Comparison of ENCODE assay signal across 19 cellular contexts in the genomic region with DNA sequence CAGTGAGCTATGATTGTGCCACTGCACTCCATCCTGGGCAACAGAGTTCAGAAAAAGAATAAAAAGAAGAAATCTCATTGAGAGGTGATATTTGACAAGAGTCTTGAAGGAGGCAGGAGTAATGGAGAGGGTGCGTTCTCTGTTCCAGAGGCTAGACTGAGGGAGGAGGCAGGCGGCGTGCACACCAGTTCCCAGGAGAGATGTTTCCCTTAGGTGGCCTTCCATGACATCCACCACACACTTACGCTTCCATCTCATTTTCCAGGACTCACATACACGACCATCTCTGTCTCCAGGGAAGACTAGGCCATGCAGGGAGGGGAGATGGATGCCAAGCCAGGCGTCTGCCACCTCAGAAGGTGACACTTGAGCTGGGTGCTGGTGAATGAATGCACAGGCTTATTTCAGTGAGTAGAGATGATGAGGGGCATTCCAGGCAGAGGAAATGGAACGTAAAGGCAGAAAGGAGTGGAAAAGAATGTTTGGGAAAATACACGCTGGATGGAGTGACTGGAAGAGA.
"Had no signal": no experiment of that assay in that cellular context is flagged by ENCODE, and none has a peak within 500 bp of the region (broad histone marks: within the 10 kb centered on the region; RNA-seq: fewer than 3 reads in every experiment).

No MANE protein-coding gene starts in this region.

- DNase-seq: cortex of kidney; dorsolateral prefrontal cortex; effector CD8-positive, alpha-beta T cell; gastrocnemius medialis; left ventricle myocardium inferior; lower lobe of right lung; midbrain; naive thymus-derived CD4-positive, alpha-beta T cell; nephron progenitor cell; posterior cingulate gyrus; stimulated activated CD4-positive, alpha-beta T cell treated with anti-CD3 and anti-CD28 coated beads, Interleukin-2, amount 100 ng/mL, for 48 hours; stimulated activated naive CD4-positive, alpha-beta T cell treated with Interleukin-2 at 50 U/mL for 16 hours; thyroid gland had no signal

- FAIRE-seq: keratinocyte had no signal

- ATAC-seq: esophagus mucosa; gastrocnemius medialis; lower lobe of right lung; naive thymus-derived CD4-positive, alpha-beta T cell had no signal

- H3K4me2 ChIP-seq: smooth muscle cell had no signal

- H3K9me3 ChIP-seq: gastrocnemius medialis, left ventricle myocardium inferior, lower lobe of right lung, neutrophil, right atrium auricular region, suprapubic skin, thyroid gland had no signal

- H3K27ac ChIP-seq: dorsolateral prefrontal cortex, gastrocnemius medialis, left ventricle myocardium inferior, lower lobe of right lung, neutrophil, right atrium auricular region, suprapubic skin, thyroid gland had no signal

- H3K36me3 ChIP-seq: gastrocnemius medialis, left ventricle myocardium inferior, lower lobe of right lung, neutrophil, right atrium auricular region, suprapubic skin, thyroid gland had no signal

- H3K4me1 ChIP-seq: thyroid gland had no signal

- H3K4me3 ChIP-seq: dorsolateral prefrontal cortex, gastrocnemius medialis, left ventricle myocardium inferior, lower lobe of right lung, right atrium auricular region, smooth muscle cell, suprapubic skin, thyroid gland had no signal

- H3K27me3 ChIP-seq: dorsolateral prefrontal cortex, gastrocnemius medialis, neutrophil, right atrium auricular region, suprapubic skin, thyroid gland had no signal
